7 cellular contexts compared by ENCODE assay signal in genomic region chr12:13102481-13103195, GRCh38. TPM values are rescaled to one million over a fixed set of nuclear protein-coding genes. Genes with fewer than 3 reads are reported as not detected.
DNase-seq lines count a peak whose midpoint lies in the region; ATAC-seq and TF ChIP-seq lines count a peak whose summit lies in the region.

No MANE protein-coding gene starts in this region.

- TF ChIP-seq CTCF in HFFc6 (IDR thresholded peaks at IDR 0.05) = no peak
- no peak for TF ChIP-seq CTCF in activated B cell treated with CpG ODN at 0.5 μM for 24 hours (IDR thresholded peaks at IDR 0.05)
- TF ChIP-seq CTCF in hepatocyte (IDR thresholded peaks at IDR 0.05; ENCODE audit: poor library complexity) = no peak
- TF ChIP-seq CTCF in spleen (IDR thresholded peaks at IDR 0.05 in 8 of 11, conservative IDR thresholded peaks at IDR 0.05 in 3 of 11) = no peak
- TF ChIP-seq CTCF in testis (IDR thresholded peaks at IDR 0.05) = no peak

- no peaks in the 10 kb centered on the region for H3K9me3 Mint-ChIP-seq in HFFc6
- H3K9me3 Mint-ChIP-seq in activated B cell treated with CpG ODN at 0.5 μM for 24 hours = no peaks in the 10 kb centered on the region

- no peaks in the 10 kb centered on the region for H3K27me3 ChIP-seq in hepatocyte
- H3K27me3 ChIP-seq in spleen (replicated peaks in 1 of 7) = no peaks in the 10 kb centered on the region
- H3K27me3 ChIP-seq in testis = no peaks in the 10 kb centered on the region

- intact Hi-C loops in activated B cell treated with CpG ODN at 0.5 μM for 24 hours (cut with micrococcal nuclease) = loop anchor here (5.0 to 10.0 kb wide), 6 partner anchors 50 to 1512 kb away; partner anchors contain the start of genes CREBL2 and ETV6
- intact Hi-C loops in spleen (cut with DNase I; ENCODE audit: low total_unique reads) = loop anchor here (5.0 kb wide), 1 partner anchor 105 kb away; no protein-coding TSS in a partner anchor
- intact Hi-C loops in testis (cut with DNase I; ENCODE audit: low total_unique reads) = loop anchor here (5.0 kb wide), 1 partner anchor 95 kb away; the partner anchor contains the start of gene EMP1

- peak overlapping the region; percentile 99 for H3K27ac ChIP-seq in hepatocyte
- peak overlapping the region; percentile 85 to 96 (median 90) for H3K27ac ChIP-seq in spleen
- peak overlapping the region in 1 of 2 donors; percentile 95 for H3K27ac ChIP-seq in testis

- peak overlapping the region; percentile 30 for H3K4me2 ChIP-seq in hepatocyte

- no peaks in the 10 kb centered on the region for H4K20me1 ChIP-seq in hepatocyte (ENCODE audit: insufficient read depth, poor library complexity, severe bottlenecking)

- H3K4me1 Mint-ChIP-seq in HFFc6 (ENCODE audit: low read depth) (peaks cover 58% of the 10 kb centered on the region), activated B cell treated with CpG ODN at 0.5 μM for 24 hours (peaks cover 56% of the 10 kb centered on the region)

- POLR2A ChIA-PET in activated B cell treated with CpG ODN at 0.5 μM for 24 hours (lab: Charles Lee) = interaction anchor here (2.0 kb wide), 1 partner anchor 58 kb away, joined by 13 read pairs; the partner anchor contains the start of gene FAM234B

- 68% methylated on average over 7 of the region's 7 CpGs for WGBS in hepatocyte (ENCODE audit: low lambda C conversion rate, missing lambda C conversion rate)
- WGBS in spleen, 5 donors = 66 to 72% (median 70%) methylated on average over 7 of the region's 7 CpGs
- 48 to 51% methylated on average over 7 of the region's 7 CpGs for WGBS in testis, 2 donors

- H3K36me3 Mint-ChIP-seq in HFFc6 (ENCODE audit: low read depth) (no peaks in the 10 kb centered on the region), activated B cell treated with CpG ODN at 0.5 μM for 24 hours (ENCODE audit: low read depth) (no peaks in the 10 kb centered on the region)

- no peak for ATAC-seq in activated B cell treated with CpG ODN at 0.5 μM for 24 hours (ENCODE audit: low read depth)
- no peak for ATAC-seq in GM19324 (IDR thresholded peaks at IDR 0.05; ENCODE audit: low FRiP score, unreplicated experiment)
- ATAC-seq in GM21367 (IDR thresholded peaks at IDR 0.05; ENCODE audit: unreplicated experiment) = no peak

- H3K27me3 Mint-ChIP-seq in HFFc6 (ENCODE audit: insufficient read depth) (no peaks in the 10 kb centered on the region; the same call in 1 of the 2 replicates), activated B cell treated with CpG ODN at 0.5 μM for 24 hours (no peaks in the 10 kb centered on the region)

- H3K4me1 ChIP-seq in hepatocyte (ENCODE audit: insufficient read depth) = peaks cover 46% of the 10 kb centered on the region
- peaks cover 24 to 56% (median 45%) of the 10 kb centered on the region in 6 donors for H3K4me1 ChIP-seq in spleen
- peaks cover 24% of the 10 kb centered on the region for H3K4me1 ChIP-seq in testis

- CTCF ChIA-PET in activated B cell treated with CpG ODN at 0.5 μM for 24 hours (lab: Charles Lee) = interaction anchor here (4.5 kb wide), 1 partner anchor 109 kb away, joined by 37 read pairs; no protein-coding TSS in a partner anchor

- H3K4me3 ChIP-seq in hepatocyte (no peak overlapping the region), spleen (no peak overlapping the region), testis (no peak overlapping the region)

- no peaks in the 10 kb centered on the region for H3K79me2 ChIP-seq in hepatocyte

- no peaks in the 10 kb centered on the region for H3K9me2 ChIP-seq in hepatocyte (replicated peaks; ENCODE audit: insufficient read depth)

- H3K9me3 ChIP-seq in hepatocyte (ENCODE audit: low read depth) (no peaks in the 10 kb centered on the region), spleen (no peaks in the 10 kb centered on the region), testis (no peaks in the 10 kb centered on the region)

- no peaks in the 10 kb centered on the region for H3K36me3 ChIP-seq in hepatocyte (replicated peaks; ENCODE audit: insufficient read depth, low read depth)
- no peaks in the 10 kb centered on the region for H3K36me3 ChIP-seq in spleen
- no peaks in the 10 kb centered on the region for H3K36me3 ChIP-seq in testis (ENCODE audit: low read depth, missing control alignments)

- DNase-seq in HFFc6 (peak; percentile 39), activated B cell treated with CpG ODN at 0.5 μM for 24 hours (no peak), hepatocyte (ENCODE audit: low spot score) (peak; percentile 34), spleen (no peak), testis (no peak)

- H3K27ac Mint-ChIP-seq in HFFc6 (peak overlapping the region; percentile 99), activated B cell treated with CpG ODN at 0.5 μM for 24 hours (peak overlapping the region; percentile 93)

- TF ChIP-seq POLR2A in spleen (IDR thresholded peaks at IDR 0.05) (no peak), testis (IDR thresholded peaks at IDR 0.05) (no peak)

- peak overlapping the region; percentile 15 for H2AFZ ChIP-seq in hepatocyte

- H3K4me3 Mint-ChIP-seq in HFFc6 (peak overlapping the region; percentile 66), activated B cell treated with CpG ODN at 0.5 μM for 24 hours (peak overlapping the region; percentile 83)

RNA-seq across cellular contexts. Expression of gene GSG1, which starts 0.8 kb away (rescaled TPM):
- total RNA-seq in HFFc6 (2021; fragmentation: NEBNext Ultra II Directional; extraction: Animal tissue kit (Norgen Biotek cat#: 25700)) = 1 to 10 TPM in 2 of 6 experiments, under 1 TPM in 4; 0.48 to 1.0 (median 0.75) TPM
- total RNA-seq in activated B cell treated with CpG ODN at 0.5 μM for 24 hours (not detected in 2 replicates), hepatocyte (1.5 TPM in 1 of 2 replicates, not detected in the other), spleen (not detected), testis (100 to 1,000 TPM; 133 to 449 TPM)
- polyA plus RNA-seq in hepatocyte (0.37 and 0.72 TPM in 2 replicates), spleen (not detected), testis (ENCODE audit: insufficient read depth, low read depth, low replicate concordance) (695 TPM)

RNA-seq across cellular contexts. Expression of gene FAM234B, which starts 58.5 kb away (rescaled TPM):
- 1 to 10 TPM; 3.0 to 4.6 (median 3.7) TPM for total RNA-seq in HFFc6 (2021; fragmentation: NEBNext Ultra II Directional; extraction: Animal tissue kit (Norgen Biotek cat#: 25700))
- total RNA-seq in activated B cell treated with CpG ODN at 0.5 μM for 24 hours (4.7 and 6.3 TPM in 2 replicates), hepatocyte (4.0 and 4.1 TPM in 2 replicates), spleen (1 to 10 TPM; 4.2 to 8.2 (median 7.3) TPM), testis (10 to 100 TPM; 11.0 to 13.2 TPM)
- polyA plus RNA-seq in hepatocyte (0.66 and 0.85 TPM in 2 replicates), spleen (1 to 10 TPM in 2 of 3 donors, under 1 TPM in 1; 0.59 to 1.2 (median 1.0) TPM), testis (ENCODE audit: insufficient read depth, low read depth, low replicate concordance) (13.0 TPM)

Comparison
In these comparisons a context has a peak if more than half of its experiments do, and no peak if none do; other contexts are left out.
1. DNase-seq: peak in HFFc6 (single experiment) and hepatocyte (single experiment); none in activated B cell treated with CpG ODN at 0.5 μM for 24 hours (single experiment), spleen (single experiment) and testis (single experiment).
2. RNA of gene GSG1, which starts 0.8 kb away (total RNA-seq): 133 to 449 TPM in testis; 0.48 to 1.0 TPM in HFFc6, not detected in activated B cell treated with CpG ODN at 0.5 μM for 24 hours, 1.5 TPM in hepatocyte and not detected in spleen; every median in the first group is over 10 times any median in the second.